ENCODE assay signal across 8 cellular contexts in the genomic region with DNA sequence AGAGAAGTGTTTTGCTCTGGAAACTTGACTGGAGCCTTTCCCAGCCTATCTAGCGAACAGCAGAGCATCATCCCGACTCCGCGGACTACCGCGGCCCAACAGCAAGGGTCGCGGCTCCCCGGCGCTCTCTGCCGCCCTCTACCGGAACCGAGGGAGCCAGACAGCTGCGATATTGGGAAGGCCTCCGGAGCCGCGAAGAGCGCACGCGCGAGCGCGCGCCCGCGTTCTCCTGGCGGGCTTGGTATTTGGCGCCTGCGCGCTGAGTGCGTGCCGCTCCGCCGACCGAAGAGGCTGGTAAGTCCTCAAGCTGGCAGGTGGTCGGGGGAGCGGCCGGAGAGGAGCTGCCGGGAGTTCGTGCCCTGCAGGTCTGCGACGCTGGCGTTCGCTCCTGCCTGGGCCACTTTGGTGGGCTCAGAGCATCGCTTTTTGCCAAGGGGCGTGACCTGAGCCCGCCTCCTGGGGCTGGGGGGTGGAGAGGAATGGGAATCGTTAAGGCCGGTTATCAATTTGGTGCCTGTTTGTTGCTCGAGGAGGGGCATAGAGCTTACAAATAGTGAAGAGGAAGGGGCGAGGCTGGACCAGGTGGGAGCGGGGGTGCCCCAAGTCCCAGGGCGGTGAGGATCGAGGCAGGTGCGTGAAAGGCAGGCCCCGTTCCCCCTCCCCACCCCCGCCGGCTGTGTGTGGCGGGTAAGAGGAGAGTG. TPM values are rescaled to one million over a fixed set of nuclear protein-coding genes. Genes with fewer than 3 reads are reported as not detected.
DNase-seq lines count a peak whose midpoint lies in the region; ATAC-seq and TF ChIP-seq lines count a peak whose summit lies in the region.

Gene TMEM106C (plus strand): TSS at position 257 of the 701 bp plus-strand sequence. CDS start 641 bp downstream, outside the sequence.

- no peaks in the 10 kb centered on the region for H3K9me3 Mint-ChIP-seq in activated naive CD8-positive, alpha-beta T cell (ENCODE audit: low read depth)
- no peaks in the 10 kb centered on the region for H3K9me3 Mint-ChIP-seq in osteocyte (ENCODE audit: unreplicated experiment)

- H3K4me1 Mint-ChIP-seq in activated naive CD8-positive, alpha-beta T cell (ENCODE audit: low read depth) = peaks cover 28% of the 10 kb centered on the region
- peaks cover 29% of the 10 kb centered on the region for H3K4me1 Mint-ChIP-seq in osteocyte (ENCODE audit: unreplicated experiment)

- peak; percentile 90 for ATAC-seq in HG02610 (IDR thresholded peaks at IDR 0.05; ENCODE audit: unreplicated experiment)

- H3K4me3 Mint-ChIP-seq in activated naive CD8-positive, alpha-beta T cell = peak within 1 kb of the TSS; percentile 98
- H3K4me3 Mint-ChIP-seq in osteocyte (ENCODE audit: unreplicated experiment) = peak within 1 kb of the TSS; percentile 99

- H3K36me3 Mint-ChIP-seq in activated naive CD8-positive, alpha-beta T cell = peaks cover 6% of the 10 kb centered on the region
- H3K36me3 Mint-ChIP-seq in osteocyte (ENCODE audit: unreplicated experiment) = peaks cover 4% of the 10 kb centered on the region

- no peak within 1 kb of the TSS for H3K27ac ChIP-seq in thymus (ENCODE audit: low read depth)

- TF ChIP-seq CTCF in GM12801 (IDR thresholded peaks at IDR 0.05; ENCODE audit: extremely low read depth, insufficient read length) (peak; percentile 81), osteocyte (IDR thresholded peaks at IDR 0.05) (peak; percentile 99)

- H3K9me3 ChIP-seq in thymus (ENCODE audit: control insufficient read depth) = no peaks in the 10 kb centered on the region

- H3K4me1 ChIP-seq in thymus (ENCODE audit: control insufficient read depth, insufficient read depth, low read length) = peaks cover 6% of the 10 kb centered on the region

- H3K27me3 ChIP-seq in thymus (ENCODE audit: control insufficient read depth, insufficient read depth) = no peaks in the 10 kb centered on the region

- H3K36me3 ChIP-seq in thymus (ENCODE audit: control insufficient read depth, insufficient read depth) = peaks cover 18% of the 10 kb centered on the region

- WGBS in thymus = under 1% methylated on average over 59 of the region's 59 CpGs

- H3K27ac Mint-ChIP-seq in activated naive CD8-positive, alpha-beta T cell = peak within 1 kb of the TSS; percentile 85
- H3K27ac Mint-ChIP-seq in osteocyte (ENCODE audit: unreplicated experiment) = peak within 1 kb of the TSS; percentile 73

- H3K27me3 Mint-ChIP-seq in activated naive CD8-positive, alpha-beta T cell = peaks cover 8% of the 10 kb centered on the region
- H3K27me3 Mint-ChIP-seq in osteocyte (ENCODE audit: unreplicated experiment) = peaks cover 22% of the 10 kb centered on the region

- peak; percentile 98 for DNase-seq in NCI-H1092 (lab: John Stamatoyannopoulos, UW)
- peak; percentile 65 for DNase-seq in SKM-1 treated with dmso at 0.1 percent for 144 hours (lab: John Stamatoyannopoulos, UW; ENCODE audit: unreplicated experiment)
- peak; percentile 73 to 96 (median 91) for DNase-seq in head of caudate nucleus
- peak; percentile 98 for DNase-seq in osteocyte (ENCODE audit: extremely low spot score, unreplicated experiment)

- H3K4me3 ChIP-seq in thymus (ENCODE audit: low read length) = peak within 1 kb of the TSS; percentile 84

- intact Hi-C loops in head of caudate nucleus (cut with DNase I) = no loop called here

RNA-seq across cellular contexts. Expression of gene TMEM106C, which starts in this region (rescaled TPM):
- 53.2 and 60.9 TPM in 2 replicates for total RNA-seq in osteocyte
- 25.5 TPM for polyA plus RNA-seq in thymus
